ENCODE assay signal across 1 cellular context in genomic region chr21:43816611-43817071, GRCh38.
A peak's percentile ranks its signal among the peaks of the same experiment; 100 is the strongest.
TF ChIP-seq lines count a peak whose summit lies in the region.

No MANE protein-coding gene starts in this region.

TF ChIP-seq in GM12878, 131 proteins besides CTCF, POLR2A, EP300 and RAD21:
- TF ChIP-seq ELK1 (IDR thresholded peaks at IDR 0.05; ENCODE audit: low read depth, low read length) = no peak
- peak; percentile 41; the same call in 1 of the 2 replicates for TF ChIP-seq NR2F1 (conservative IDR thresholded peaks at IDR 0.05)
